Comparison of ENCODE assay signal across 8 cellular contexts in the genomic region with DNA sequence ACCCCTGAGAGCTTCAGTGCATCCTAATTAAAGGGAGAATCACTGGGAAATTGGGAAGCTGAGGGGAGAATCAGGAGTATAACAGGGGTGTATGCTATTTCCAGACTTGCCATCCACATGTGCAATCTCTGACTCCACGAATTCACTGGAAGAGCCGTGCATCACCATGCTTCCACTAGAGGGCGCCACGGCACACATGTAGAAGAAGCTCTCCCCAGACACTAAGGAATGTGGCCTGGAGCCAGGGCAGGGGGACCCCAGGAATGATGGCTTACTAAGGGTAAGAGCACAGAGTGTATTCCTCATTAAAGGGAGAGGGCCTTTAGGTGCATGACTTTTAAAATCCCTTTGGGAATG.
DNase-seq lines count a peak whose midpoint lies in the region; ATAC-seq, FAIRE-seq and TF ChIP-seq lines count a peak whose summit lies in the region.

No MANE protein-coding gene starts in this region.

- peak; percentile 78 for TF ChIP-seq CTCF in D721Med (IDR thresholded peaks at IDR 0.05; ENCODE audit: insufficient read depth, missing control alignments)

- FAIRE-seq in D721Med (lab: Jason Lieb, UNC): no peak
- no peak for FAIRE-seq in RCC 7860 (lab: Jason Lieb, UNC)

- peak; percentile 32 for DNase-seq in D721Med (ENCODE audit: insufficient read length, low spot score)
- peak; percentile 41 for DNase-seq in HPDE6-E6E7 (ENCODE audit: extremely low spot score)
- DNase-seq in RCC 7860 (ENCODE audit: low spot score): peak; percentile 41
- DNase-seq in activated naive CD4-positive, alpha-beta T cell treated with Interleukin-2 at 50 U/mL for 16 hours: peak; percentile 45
- peak; percentile 85 for DNase-seq in Right ventricle myocardium inferior (ENCODE audit: missing footprints)
- DNase-seq in posterior vena cava (ENCODE audit: low spot score): peak; percentile 93
- no peak for DNase-seq in NCI-H1048 (lab: John Stamatoyannopoulos, UW)

- ATAC-seq in Right ventricle myocardium inferior (peak; percentile 29), HG03108 (IDR thresholded peaks at IDR 0.05; ENCODE audit: unreplicated experiment) (no peak)

- intact Hi-C loops in Right ventricle myocardium inferior (cut with DNase I): no loop called here
- intact Hi-C loops in posterior vena cava (cut with DNase I): no loop called here
